24 cellular contexts compared by ENCODE assay signal in the genomic region with DNA sequence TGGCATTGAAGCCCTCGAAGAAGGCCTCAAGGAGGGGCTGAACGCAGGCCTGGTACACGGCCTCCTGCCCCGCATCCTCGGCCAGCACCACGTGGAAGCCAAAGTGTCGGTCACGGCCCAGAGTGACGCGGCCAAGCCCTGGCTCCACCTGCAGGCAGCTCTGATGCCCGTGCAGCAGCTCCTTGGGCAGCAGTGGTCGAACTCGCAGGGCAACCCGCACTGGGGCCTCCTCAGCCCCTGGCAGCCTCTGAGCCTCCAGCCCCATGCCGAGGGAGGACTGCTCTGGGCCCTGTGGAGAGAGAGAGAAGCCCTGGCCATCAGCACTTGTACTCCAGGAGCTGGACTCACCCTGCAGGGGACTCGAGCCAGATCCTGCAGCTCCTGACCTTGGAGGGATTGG. TPM values are rescaled to one million over a fixed set of nuclear protein-coding genes. Genes with fewer than 3 reads are reported as not detected.
"Had no signal": no experiment of that assay in that cellular context is flagged by ENCODE, and none has a peak within 500 bp of the region (broad histone marks: within the 10 kb centered on the region; RNA-seq: fewer than 3 reads in every experiment).

No MANE protein-coding gene starts in this region.

- H3K4me1 ChIP-seq: foreskin keratinocyte, uterus had no signal

- H3K4me3 Mint-ChIP-seq: activated naive CD4-positive, alpha-beta T cell treated with anti-CD3 and anti-CD28 coated beads, Interleukin-2, amount 10 ng/mL, durations not matched to agents 7 days and 5 days; activated naive CD8-positive, alpha-beta T cell treated with anti-CD3 and anti-CD28 coated beads, Interleukin-2, amount 10 ng/mL, durations not matched to agents 7 days and 5 days; T-helper 17 cell had no signal

- H3K27me3 ChIP-seq: foreskin keratinocyte, right lobe of liver, testis, uterus had no signal

- DNase-seq: activated CD4-positive, alpha-beta T cell treated with anti-CD3 and anti-CD28 coated beads for 48 hours; activated CD4-positive, alpha-beta T cell treated with anti-CD3 and anti-CD28 coated beads, Interleukin-2, amount 50 U/mL, for 48 hours; activated CD8-positive, alpha-beta memory T cell treated with anti-CD3 and anti-CD28 coated beads for 24 hours; activated gamma-delta T cell; activated naive CD4-positive, alpha-beta T cell treated with anti-CD3 and anti-CD28 coated beads, Interleukin-2, amount 10 ng/mL, durations not matched to agents 7 days and 5 days; activated naive CD8-positive, alpha-beta T cell treated with anti-CD3 and anti-CD28 coated beads, Interleukin-2, amount 10 ng/mL, durations not matched to agents 7 days and 5 days; amniotic stem cell; central memory CD4-positive, alpha-beta T cell; foreskin keratinocyte; naive thymus-derived CD8-positive, alpha-beta T cell; right lobe of liver; small intestine; stimulated activated naive CD4-positive, alpha-beta T cell; T-helper 17 cell; T1000; testis; trophoblast cell; uterus; WERI-Rb-1 had no signal

- H3K27ac ChIP-seq: esophagus muscularis mucosa, foreskin keratinocyte, heart left ventricle, right lobe of liver, testis, uterus, WERI-Rb-1 had no signal

- H3K9me3 ChIP-seq: esophagus muscularis mucosa, heart left ventricle, right lobe of liver, testis, uterus had no signal

- H3K36me3 ChIP-seq: right lobe of liver, uterus had no signal

- H3K4me3 ChIP-seq: esophagus muscularis mucosa, heart left ventricle, right lobe of liver, testis, uterus had no signal

- H3K27ac Mint-ChIP-seq: activated naive CD4-positive, alpha-beta T cell treated with anti-CD3 and anti-CD28 coated beads, Interleukin-2, amount 10 ng/mL, durations not matched to agents 7 days and 5 days; activated naive CD8-positive, alpha-beta T cell treated with anti-CD3 and anti-CD28 coated beads, Interleukin-2, amount 10 ng/mL, durations not matched to agents 7 days and 5 days; naive thymus-derived CD8-positive, alpha-beta T cell; T-helper 17 cell had no signal

- ATAC-seq: activated CD4-positive, CD25-positive, alpha-beta regulatory T cell treated with anti-CD3 and anti-CD28 coated beads, Interleukin-2, amount 50 U/mL, for 24 hours; foreskin keratinocyte; heart left ventricle; naive thymus-derived CD8-positive, alpha-beta T cell; right lobe of liver; T-helper 17 cell had no signal

- H3K9me3 Mint-ChIP-seq: activated naive CD4-positive, alpha-beta T cell treated with anti-CD3 and anti-CD28 coated beads, Interleukin-2, amount 10 ng/mL, durations not matched to agents 7 days and 5 days; activated naive CD8-positive, alpha-beta T cell treated with anti-CD3 and anti-CD28 coated beads, Interleukin-2, amount 10 ng/mL, durations not matched to agents 7 days and 5 days; naive thymus-derived CD8-positive, alpha-beta T cell had no signal

- H3K36me3 Mint-ChIP-seq: activated naive CD4-positive, alpha-beta T cell treated with anti-CD3 and anti-CD28 coated beads, Interleukin-2, amount 10 ng/mL, durations not matched to agents 7 days and 5 days; activated naive CD8-positive, alpha-beta T cell treated with anti-CD3 and anti-CD28 coated beads, Interleukin-2, amount 10 ng/mL, durations not matched to agents 7 days and 5 days; naive thymus-derived CD8-positive, alpha-beta T cell had no signal

RNA-seq across cellular contexts. Expression of a gene that starts 26.5 kb away (rescaled TPM):
- polyA plus RNA-seq: naive thymus-derived CD8-positive, alpha-beta T cell had no signal

RNA-seq across cellular contexts. Expression of a gene that starts 37.9 kb away (rescaled TPM):
- total RNA-seq: activated naive CD8-positive, alpha-beta T cell treated with anti-CD3 and anti-CD28 coated beads, Interleukin-2, amount 10 ng/mL, durations not matched to agents 7 days and 5 days; astrocyte; foreskin keratinocyte; posterior vena cava; right lobe of liver had no signal
- polyA plus RNA-seq: foreskin keratinocyte had no signal
